1 cellular context compared by ENCODE assay signal in genomic region chr19:2569596-2570465, GRCh38.
TF ChIP-seq lines count a peak whose summit lies in the region.

No MANE protein-coding gene starts in this region.

TF ChIP-seq in H1, 55 proteins besides CTCF, POLR2A, EP300 and RAD21:
- TF ChIP-seq ASH2L (IDR thresholded peaks at IDR 0.05; ENCODE audit: low read length) (no peak), SP2 (IDR thresholded peaks at IDR 0.05; ENCODE audit: low read length) (no peak), CHD7 (IDR thresholded peaks at IDR 0.05; ENCODE audit: insufficient replicate concordance, low read length) (no peak), TBP (IDR thresholded peaks at IDR 0.05; ENCODE audit: low read depth, low read length) (no peak), KDM4A (IDR thresholded peaks at IDR 0.05; ENCODE audit: low read depth, low read length, severe bottlenecking) (no peak), EGR1 (IDR thresholded peaks at IDR 0.05; ENCODE audit: borderline replicate concordance, low read depth, low read length) (no peak)
